ENCODE assay signal across 8 cellular contexts in the genomic region with DNA sequence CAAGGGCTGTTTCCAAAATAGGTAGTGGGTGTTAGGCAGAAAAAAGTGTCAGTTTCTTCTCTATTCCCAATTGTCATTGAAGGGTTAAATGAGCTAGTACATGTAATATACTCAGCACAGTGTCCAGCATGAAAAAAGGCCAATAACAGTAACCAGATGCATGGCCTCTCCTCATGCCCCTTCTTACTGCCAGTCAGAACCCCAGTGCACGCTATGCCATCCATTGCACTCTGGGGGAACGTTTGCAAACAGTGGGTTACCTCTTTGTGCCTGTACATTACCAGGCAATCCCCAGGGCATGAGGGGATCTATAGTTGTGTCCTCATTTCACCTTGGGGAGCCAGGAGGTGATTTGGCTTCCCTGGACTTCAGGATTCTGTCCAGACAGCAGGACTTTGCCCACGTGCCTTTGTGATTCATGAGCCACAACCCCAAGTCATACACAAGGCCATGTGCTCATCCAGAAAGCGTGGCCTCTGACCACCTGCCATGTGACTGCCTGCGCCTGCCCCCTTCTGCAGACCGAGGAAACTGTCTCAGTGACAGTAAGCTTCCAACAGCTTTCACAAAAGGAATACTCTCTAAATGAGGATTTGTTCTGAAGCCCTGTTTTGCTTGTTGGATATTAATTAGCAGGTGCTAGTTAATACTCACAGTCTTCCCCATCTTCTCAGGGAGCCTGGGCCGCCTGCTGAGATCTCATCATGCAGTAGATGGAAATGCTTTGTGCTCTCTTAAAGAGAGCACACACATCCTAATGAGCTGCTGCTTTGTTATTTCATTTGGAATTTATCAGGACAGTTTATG. TPM values are rescaled to one million over a fixed set of nuclear protein-coding genes. Genes with fewer than 3 reads are reported as not detected.
DNase-seq lines count a peak whose midpoint lies in the region; ATAC-seq and TF ChIP-seq lines count a peak whose summit lies in the region.

No MANE protein-coding gene starts in this region.

- peak overlapping the region; percentile 29 for H3K4me2 ChIP-seq in smooth muscle cell

- H3K4me1 ChIP-seq in adipocyte (ENCODE audit: control insufficient read depth, insufficient read depth, low read length) (peaks cover 44% of the 10 kb centered on the region), smooth muscle cell (ENCODE audit: low read depth) (peaks cover 13% of the 10 kb centered on the region)

- no peaks in the 10 kb centered on the region for H4K20me1 ChIP-seq in smooth muscle cell (ENCODE audit: low read depth)

- ATAC-seq in GM19397 (IDR thresholded peaks at IDR 0.05; ENCODE audit: unreplicated experiment): no peak

- 39% methylated on average over 7 of the region's 7 CpGs for WGBS in smooth muscle cell (ENCODE audit: low lambda C conversion rate)

- DNase-seq in HS-27A (ENCODE audit: low read depth) (peak; percentile 59), adipocyte (ENCODE audit: low read depth) (peak; percentile 49), iPS DF 19.7 (ENCODE audit: low read depth, low spot score) (peak; percentile 33), smooth muscle cell (lab: John Stamatoyannopoulos, UW; ENCODE audit: unreplicated experiment) (no peak), NCI-H345 treated with DMSO at 0.1 percent for 48 hours (lab: John Stamatoyannopoulos, UW; ENCODE audit: unreplicated experiment) (no peak), NOMO-1 (lab: John Stamatoyannopoulos, UW; ENCODE audit: unreplicated experiment in 2 of 2) (no peak)
- no peak for DNase-seq in stimulated activated CD4-positive, alpha-beta T cell treated with anti-CD3 and anti-CD28 coated beads, Interleukin-2, amount 100 ng/mL, for 48 hours

- H2AFZ ChIP-seq in smooth muscle cell (ENCODE audit: low read depth): no peak overlapping the region

- no peaks in the 10 kb centered on the region for H3K79me2 ChIP-seq in smooth muscle cell (ENCODE audit: low read depth)

- H3F3A ChIP-seq in smooth muscle cell (ENCODE audit: low read depth): peaks cover 3% of the 10 kb centered on the region

- peak overlapping the region; percentile 23 for H3K27ac ChIP-seq in smooth muscle cell (ENCODE audit: low read depth)

- no peaks in the 10 kb centered on the region for H3K9me3 ChIP-seq in adipocyte (ENCODE audit: control insufficient read depth, low read length)
- no peaks in the 10 kb centered on the region for H3K9me3 ChIP-seq in smooth muscle cell (replicated peaks; ENCODE audit: low read depth)

- H3K9ac ChIP-seq in adipocyte (ENCODE audit: low read length): peak overlapping the region; percentile 70
- peak overlapping the region; percentile 48 for H3K9ac ChIP-seq in smooth muscle cell (ENCODE audit: low read depth)

- H3K27me3 ChIP-seq in adipocyte (replicated peaks; ENCODE audit: control insufficient read depth, insufficient read depth, low read length) (no peaks in the 10 kb centered on the region), smooth muscle cell (ENCODE audit: low read depth) (no peaks in the 10 kb centered on the region)

- peak; percentile 29 for TF ChIP-seq CTCF in smooth muscle cell (IDR thresholded peaks at IDR 0.05; ENCODE audit: borderline replicate concordance, insufficient read depth, poor library complexity, severe bottlenecking)

- H3K36me3 ChIP-seq in adipocyte (ENCODE audit: control insufficient read depth, insufficient read depth, low read length, severe bottlenecking) (no peaks in the 10 kb centered on the region), smooth muscle cell (ENCODE audit: low read depth) (no peaks in the 10 kb centered on the region)

- H3K4me3 ChIP-seq in adipocyte (ENCODE audit: low read length) (no peak overlapping the region), smooth muscle cell (no peak overlapping the region)

RNA-seq across cellular contexts. Expression of gene ANGPTL2, which starts 36.8 kb away (rescaled TPM):
- 13.3 and 16.1 TPM in 2 replicates for total RNA-seq in smooth muscle cell
- polyA plus RNA-seq in smooth muscle cell: 18.7 and 20.2 TPM in 2 replicates

Comparison
In these comparisons a context has a peak if more than half of its experiments do, and no peak if none do; other contexts are left out.
1. DNase-seq: peak in HS-27A (single experiment), adipocyte (single experiment) and iPS DF 19.7 (single experiment); none in smooth muscle cell (single experiment), stimulated activated CD4-positive, alpha-beta T cell treated with anti-CD3 and anti-CD28 coated beads, Interleukin-2, amount 100 ng/mL, for 48 hours (0 of 2), NCI-H345 treated with DMSO at 0.1 percent for 48 hours (single experiment) and NOMO-1 (0 of 2).